In genomic region chr4:3523628-3524221, GRCh38 we compare ENCODE assay signal across 1 cellular context.
TF ChIP-seq lines count a peak whose summit lies in the region.

No MANE protein-coding gene starts in this region.

TF ChIP-seq in HepG2, 621 proteins besides CTCF, POLR2A, EP300 and RAD21 (continued from another document):
- no peak for TF ChIP-seq ZNF770 (CRISPR knock-in tag; IDR thresholded peaks at IDR 0.05)
- TF ChIP-seq DR1 (CRISPR knock-in tag; IDR thresholded peaks at IDR 0.05), result no peak
- no peak for TF ChIP-seq TEAD3 (CRISPR knock-in tag; optimal IDR thresholded peaks at IDR 0.05; ENCODE audit: borderline replicate concordance)
- no peak for TF ChIP-seq PAWR (CRISPR knock-in tag; IDR thresholded peaks at IDR 0.05; ENCODE audit: borderline replicate concordance)
- TF ChIP-seq ZNF652 (CRISPR knock-in tag; IDR thresholded peaks at IDR 0.05; ENCODE audit: borderline replicate concordance, low read depth), result no peak
- TF ChIP-seq PBX2 (CRISPR knock-in tag; IDR thresholded peaks at IDR 0.05), result no peak
- no peak for TF ChIP-seq CSRNP2 (CRISPR knock-in tag; conservative IDR thresholded peaks at IDR 0.05; ENCODE audit: low read depth)
- TF ChIP-seq XBP1 (CRISPR knock-in tag; IDR thresholded peaks at IDR 0.05), result no peak
- TF ChIP-seq ZNF264 (CRISPR knock-in tag; IDR thresholded peaks at IDR 0.05), result no peak
- no peak for TF ChIP-seq KLF6 (CRISPR knock-in tag; IDR thresholded peaks at IDR 0.05)
- no peak for TF ChIP-seq BCL3 (CRISPR knock-in tag; IDR thresholded peaks at IDR 0.05)
- no peak for TF ChIP-seq CREM (IDR thresholded peaks at IDR 0.05)
- TF ChIP-seq CREM (CRISPR knock-in tag; IDR thresholded peaks at IDR 0.05), result no peak
- no peak for TF ChIP-seq FOSL1 (CRISPR knock-in tag; IDR thresholded peaks at IDR 0.05; ENCODE audit: borderline replicate concordance)
- TF ChIP-seq ZNF574 (CRISPR knock-in tag; IDR thresholded peaks at IDR 0.05), result no peak
TF ChIP-seq in HepG2: peak in this region for 0.
